In genomic region chr16:1422076-1422475, GRCh38 we compare ENCODE assay signal across 12 cellular contexts. TPM values are rescaled to one million over a fixed set of nuclear protein-coding genes. Genes with fewer than 3 reads are reported as not detected.
DNase-seq lines count a peak whose midpoint lies in the region; ATAC-seq and TF ChIP-seq lines count a peak whose summit lies in the region.
"Had no signal": no experiment of that assay in that cellular context is flagged by ENCODE, and none has a peak within 500 bp of the region (broad histone marks: within the 10 kb centered on the region; RNA-seq: fewer than 3 reads in every experiment).

No MANE protein-coding gene starts in this region.

- BruUV-seq in MCF 10A (replicated peaks; lab: Mats Ljungman, UMichigan): no TSS peak
- no TSS peak for BruUV-seq in mammary epithelial cell (replicated peaks; lab: Mats Ljungman, UMichigan)

- intact Hi-C loops in MCF 10A (cut with micrococcal nuclease): loop anchor here (10.0 kb wide), 2 partner anchors 117 to 283 kb away; partner anchors contain the start of genes MAPK8IP3 and UBE2I
- intact Hi-C loops in mammary epithelial cell (cut with micrococcal nuclease): loop anchor here (5.0 kb wide), 2 partner anchors 55 to 190 kb away; partner anchors contain the start of genes CLCN7, CRAMP1 and IFT140
- intact Hi-C loops in upper lobe of right lung (cut with DNase I): no loop called here
- intact Hi-C loops in ovary (cut with DNase I): loop anchor here in 1 of 4 donors (10.0 kb wide), 1 partner anchor 73 kb away; the partner anchor contains the start of gene TELO2

- dilution Hi-C loops in mammary epithelial cell (cut with HindIII; ENCODE audit: low sequenced_read_pairs): no loop called here

- 68% methylated on average over 8 of the region's 10 CpGs for WGBS in mammary epithelial cell (ENCODE audit: low coverage, missing lambda C conversion rate)
- WGBS in ovary, 3 donors: 87 to 92% (median 87%) methylated on average over 10 of the region's 10 CpGs

- peaks cover 11% of the 10 kb centered on the region for H3K36me3 Mint-ChIP-seq in MCF 10A (ENCODE audit: insufficient read depth, unreplicated experiment)
- H3K36me3 Mint-ChIP-seq in activated naive CD8-positive, alpha-beta T cell treated with anti-CD3 and anti-CD28 coated beads, Interleukin-2, amount 10 ng/mL, durations not matched to agents 7 days and 5 days: peaks cover 1% of the 10 kb centered on the region
- peaks cover 0 to 2% (median 0%) of the 10 kb centered on the region in 3 donors for H3K36me3 Mint-ChIP-seq in naive thymus-derived CD8-positive, alpha-beta T cell

- no peak for ATAC-seq in activated naive CD8-positive, alpha-beta T cell treated with anti-CD3 and anti-CD28 coated beads, Interleukin-2, amount 10 ng/mL, durations not matched to agents 7 days and 5 days (ENCODE audit: low read depth)
- no peak for ATAC-seq in naive thymus-derived CD8-positive, alpha-beta T cell
- ATAC-seq in upper lobe of right lung: no peak

- no peaks in the 10 kb centered on the region for H3K36me3 ChIP-seq in mammary epithelial cell (ENCODE audit: insufficient read depth, low read length)
- no peaks in the 10 kb centered on the region for H3K36me3 ChIP-seq in upper lobe of right lung
- H3K36me3 ChIP-seq in ovary: no peaks in the 10 kb centered on the region

- TF ChIP-seq EP300 in ovary (IDR thresholded peaks at IDR 0.05): no peak

- peaks cover 32% of the 10 kb centered on the region for H3K79me2 ChIP-seq in mammary epithelial cell (ENCODE audit: insufficient read depth, low read length)

- H3K4me3 Mint-ChIP-seq in MCF 10A (ENCODE audit: unreplicated experiment): peak overlapping the region; percentile 86
- H3K4me3 Mint-ChIP-seq in activated naive CD8-positive, alpha-beta T cell treated with anti-CD3 and anti-CD28 coated beads, Interleukin-2, amount 10 ng/mL, durations not matched to agents 7 days and 5 days: peak overlapping the region; percentile 86
- H3K4me3 Mint-ChIP-seq in naive thymus-derived CD8-positive, alpha-beta T cell: peak overlapping the region in 9 of 10 donors; percentile 39 to 91 (median 63)

- H3K4me1 ChIP-seq in mammary epithelial cell (ENCODE audit: insufficient read depth, low read length) (peaks cover 8% of the 10 kb centered on the region), upper lobe of right lung (peaks cover 9% of the 10 kb centered on the region), ovary (ENCODE audit: insufficient read depth) (peaks cover 4% of the 10 kb centered on the region)

- H3K4me2 ChIP-seq in mammary epithelial cell (ENCODE audit: insufficient read depth, low read depth, low read length): no peak overlapping the region

- H3K9me3 ChIP-seq in mammary epithelial cell (replicated peaks; ENCODE audit: insufficient read depth, low read length): no peaks in the 10 kb centered on the region
- no peaks in the 10 kb centered on the region for H3K9me3 ChIP-seq in upper lobe of right lung
- H3K9me3 ChIP-seq in ovary: no peaks in the 10 kb centered on the region

- H3K9me3 Mint-ChIP-seq in MCF 10A (ENCODE audit: unreplicated experiment): no peaks in the 10 kb centered on the region
- no peaks in the 10 kb centered on the region for H3K9me3 Mint-ChIP-seq in activated naive CD8-positive, alpha-beta T cell treated with anti-CD3 and anti-CD28 coated beads, Interleukin-2, amount 10 ng/mL, durations not matched to agents 7 days and 5 days
- H3K9me3 Mint-ChIP-seq in naive thymus-derived CD8-positive, alpha-beta T cell: no peaks in the 10 kb centered on the region

- no peak for TF ChIP-seq POLR2A in ovary (IDR thresholded peaks at IDR 0.05)

- H3K4me3 ChIP-seq in mammary epithelial cell (replicated peaks in 1 of 3; ENCODE audit: insufficient read depth in 1 of 3, low read depth in 2 of 3, low read length in 3 of 3) (no peak overlapping the region), upper lobe of right lung (no peak overlapping the region), ovary (no peak overlapping the region)

- in situ Hi-C loops in mammary epithelial cell (cut with MboI; ENCODE audit: low sequenced_read_pairs in 2 of 2): no loop called here

- DNase-seq in MCF 10A (ENCODE audit: unreplicated experiment) (no peak), mammary epithelial cell (no peak), upper lobe of right lung (no peak), ovary (no peak), T-helper 9 cell (no peak)
- no peak for DNase-seq in activated naive CD8-positive, alpha-beta T cell treated with anti-CD3 and anti-CD28 coated beads, Interleukin-2, amount 10 ng/mL, durations not matched to agents 7 days and 5 days
- DNase-seq in naive thymus-derived CD8-positive, alpha-beta T cell: no peak
- no peak for DNase-seq in stimulated activated CD8-positive, alpha-beta memory T cell treated with anti-CD3 and anti-CD28 coated beads, Interleukin-4, amount 100 ng/mL, for 48 hours
- DNase-seq: islet precursor cell, NCI-H510A treated with DMSO at 0.1 percent for 48 hours had no signal

- no peak overlapping the region for H3K27ac ChIP-seq in mammary epithelial cell (ENCODE audit: insufficient read depth, low read depth, low read length)
- peak overlapping the region; percentile 95 for H3K27ac ChIP-seq in upper lobe of right lung
- peak overlapping the region in 1 of 2 donors; percentile 96 for H3K27ac ChIP-seq in ovary

- no peaks in the 10 kb centered on the region for H4K20me1 ChIP-seq in mammary epithelial cell (ENCODE audit: insufficient read depth, low read length)

- POLR2A ChIA-PET in MCF 10A (lab: Yijun Ruan, JAX): interaction anchor here (0.7 to 2.4 kb wide), 4 partner anchors 15 to 361 kb away, joined by 3 to 13 read pairs (median 6); partner anchors contain the start of genes NUBP2, SPSB3 and TELO2
- POLR2A ChIA-PET in activated naive CD8-positive, alpha-beta T cell treated with anti-CD3 and anti-CD28 coated beads, Interleukin-2, amount 10 ng/mL, durations not matched to agents 7 days and 5 days (lab: Charles Lee): interaction anchor here (1.3 to 2.5 kb wide), 3 partner anchors 11 to 284 kb away, joined by 3 to 18 read pairs (median 14); partner anchors contain the start of gene MAPK8IP3
- POLR2A ChIA-PET in naive thymus-derived CD8-positive, alpha-beta T cell (lab: Charles Lee): interaction anchor here (1.3 to 4.2 kb wide), 6 partner anchors 10 to 347 kb away, joined by 3 to 64 read pairs (median 14); partner anchors contain the start of genes IFT140, PERCC1 and TMEM204

- no peak overlapping the region for H2AFZ ChIP-seq in mammary epithelial cell (ENCODE audit: low read depth, low read length)

- TF ChIP-seq CTCF in MCF 10A (IDR thresholded peaks at IDR 0.05; ENCODE audit: unreplicated experiment): no peak
- TF ChIP-seq CTCF in mammary epithelial cell (conservative IDR thresholded peaks at IDR 0.05 in 1 of 2, IDR thresholded peaks at IDR 0.05 in 1 of 2; ENCODE audit: extremely low read depth in 1 of 2, insufficient read depth in 1 of 2, low read depth in 1 of 2, low read length in 2 of 2): no peak
- no peak for TF ChIP-seq CTCF in upper lobe of right lung (IDR thresholded peaks at IDR 0.05)
- TF ChIP-seq CTCF in ovary (IDR thresholded peaks at IDR 0.05): no peak

- H3K27me3 ChIP-seq in mammary epithelial cell (ENCODE audit: insufficient read depth, low read length) (no peaks in the 10 kb centered on the region), upper lobe of right lung (no peaks in the 10 kb centered on the region), ovary (no peaks in the 10 kb centered on the region)
- H3K27me3 ChIP-seq: SJSA1 had no signal

- H3K9ac ChIP-seq in mammary epithelial cell (ENCODE audit: insufficient read depth, low read length): no peak overlapping the region

- H3K4me1 Mint-ChIP-seq in MCF 10A (ENCODE audit: insufficient read depth, unreplicated experiment): no peaks in the 10 kb centered on the region
- H3K4me1 Mint-ChIP-seq in activated naive CD8-positive, alpha-beta T cell treated with anti-CD3 and anti-CD28 coated beads, Interleukin-2, amount 10 ng/mL, durations not matched to agents 7 days and 5 days: peaks cover 12% of the 10 kb centered on the region
- peaks cover 1 to 29% (median 19%) of the 10 kb centered on the region in 4 donors for H3K4me1 Mint-ChIP-seq in naive thymus-derived CD8-positive, alpha-beta T cell

- CTCF ChIA-PET in MCF 10A (lab: Yijun Ruan, JAX): interaction anchor here (0.6 kb wide), 1 partner anchor 246 kb away, joined by 3 read pairs; no protein-coding TSS in a partner anchor
- CTCF ChIA-PET in mammary epithelial cell (lab: Charles Lee; ENCODE audit: low non-redundant PET): no interaction called here

- H3K27ac Mint-ChIP-seq in MCF 10A (ENCODE audit: low read depth, unreplicated experiment): no peak overlapping the region
- H3K27ac Mint-ChIP-seq in activated naive CD8-positive, alpha-beta T cell treated with anti-CD3 and anti-CD28 coated beads, Interleukin-2, amount 10 ng/mL, durations not matched to agents 7 days and 5 days: peak overlapping the region; percentile 98
- peak overlapping the region; percentile 93 to 99 (median 97) for H3K27ac Mint-ChIP-seq in naive thymus-derived CD8-positive, alpha-beta T cell

- no peaks in the 10 kb centered on the region for H3K27me3 Mint-ChIP-seq in MCF 10A (ENCODE audit: insufficient read depth, unreplicated experiment)
- H3K27me3 Mint-ChIP-seq in activated naive CD8-positive, alpha-beta T cell treated with anti-CD3 and anti-CD28 coated beads, Interleukin-2, amount 10 ng/mL, durations not matched to agents 7 days and 5 days: no peaks in the 10 kb centered on the region
- H3K27me3 Mint-ChIP-seq in naive thymus-derived CD8-positive, alpha-beta T cell: no peaks in the 10 kb centered on the region

RNA-seq across cellular contexts. Expression of gene UQCC4, which starts 1.5 kb away (rescaled TPM):
- total RNA-seq in MCF 10A (2022) (19.1 and 21.4 TPM in 2 replicates), mammary epithelial cell (10 to 100 TPM; 11.3 to 17.8 TPM), upper lobe of right lung (9.1 TPM), ovary (10 to 100 TPM; 10.1 to 18.6 (median 15.8) TPM)
- polyA plus RNA-seq in mammary epithelial cell (27.3 TPM), ovary (10 to 100 TPM in 1 of 2 donors, 1 to 10 TPM in 1; 4.0 to 17.5 TPM)
- 3.8 TPM for polyA minus RNA-seq in mammary epithelial cell
- total RNA-seq in activated naive CD8-positive, alpha-beta T cell treated with anti-CD3 and anti-CD28 coated beads, Interleukin-2, amount 10 ng/mL, durations not matched to agents 7 days and 5 days: 10 to 100 TPM; 14.0 to 15.0 TPM
- 10 to 100 TPM; 10.6 to 10.8 TPM for total RNA-seq in naive thymus-derived CD8-positive, alpha-beta T cell
- polyA plus RNA-seq in naive thymus-derived CD8-positive, alpha-beta T cell: 10 to 100 TPM; 29.9 to 38.6 (median 37.6) TPM

RNA-seq across cellular contexts. Expression of gene UNKL, which starts 7.6 kb away (rescaled TPM):
- total RNA-seq in MCF 10A (2022) (12.3 and 13.4 TPM in 2 replicates), mammary epithelial cell (10 to 100 TPM in 1 of 2 donors, 1 to 10 TPM in 1; 7.0 to 10.3 TPM), upper lobe of right lung (19.9 TPM), ovary (10 to 100 TPM; 13.3 to 39.8 (median 32.5) TPM)
- polyA plus RNA-seq in mammary epithelial cell (11.2 TPM), ovary (10 to 100 TPM in 1 of 2 donors, 1 to 10 TPM in 1; 7.0 to 44.8 TPM)
- polyA minus RNA-seq in mammary epithelial cell: 1.3 TPM
- 10 to 100 TPM; 60.4 to 68.7 TPM for total RNA-seq in activated naive CD8-positive, alpha-beta T cell treated with anti-CD3 and anti-CD28 coated beads, Interleukin-2, amount 10 ng/mL, durations not matched to agents 7 days and 5 days
- 100 to 1,000 TPM; 125 to 151 TPM for total RNA-seq in naive thymus-derived CD8-positive, alpha-beta T cell
- polyA plus RNA-seq in naive thymus-derived CD8-positive, alpha-beta T cell: 10 to 100 TPM in 1 of 3 donors, 1 to 10 TPM in 2; 8.3 to 11.0 (median 8.8) TPM

RNA-seq across cellular contexts. Expression of gene PERCC1, which starts 8.8 kb away (rescaled TPM):
- total RNA-seq in MCF 10A (2022): not detected in 2 replicates
- total RNA-seq in mammary epithelial cell: under 1 TPM in 1 of 2 donors, not detected in 1; 0.33 TPM
- not detected for polyA plus RNA-seq in mammary epithelial cell
- not detected for polyA minus RNA-seq in mammary epithelial cell
- 1 to 10 TPM in 1 of 2 experiments, under 1 TPM in 1; 0.57 to 1.2 TPM for total RNA-seq in activated naive CD8-positive, alpha-beta T cell treated with anti-CD3 and anti-CD28 coated beads, Interleukin-2, amount 10 ng/mL, durations not matched to agents 7 days and 5 days
- 1 to 10 TPM; 2.3 to 2.7 TPM for total RNA-seq in naive thymus-derived CD8-positive, alpha-beta T cell
- under 1 TPM in 1 of 3 donors, not detected in 2; 0.19 TPM for polyA plus RNA-seq in naive thymus-derived CD8-positive, alpha-beta T cell
- total RNA-seq in upper lobe of right lung: not detected
- total RNA-seq in ovary: under 1 TPM in 1 of 7 donors, not detected in 6; 0.62 TPM
- under 1 TPM in 1 of 2 donors, not detected in 1; 0.08 TPM for polyA plus RNA-seq in ovary
- total RNA-seq: SJSA1 had no signal
- polyA plus RNA-seq: BJ had no signal

RNA-seq across cellular contexts. Expression of gene CCDC154, which starts 22.3 kb away (rescaled TPM):
- total RNA-seq in MCF 10A (2022): 0.28 and 1.2 TPM in 2 replicates
- under 1 TPM; 0.17 to 0.45 TPM for total RNA-seq in mammary epithelial cell
- polyA plus RNA-seq in mammary epithelial cell: not detected
- polyA minus RNA-seq in mammary epithelial cell: not detected
- 1 to 10 TPM; 6.1 to 6.5 TPM for total RNA-seq in activated naive CD8-positive, alpha-beta T cell treated with anti-CD3 and anti-CD28 coated beads, Interleukin-2, amount 10 ng/mL, durations not matched to agents 7 days and 5 days
- 10 to 100 TPM; 14.0 to 15.5 TPM for total RNA-seq in naive thymus-derived CD8-positive, alpha-beta T cell
- not detected for polyA plus RNA-seq in naive thymus-derived CD8-positive, alpha-beta T cell
- 4.1 TPM for total RNA-seq in upper lobe of right lung
- total RNA-seq in ovary: 1 to 10 TPM; 1.3 to 3.5 (median 2.0) TPM
- polyA plus RNA-seq in ovary: 1 to 10 TPM in 1 of 2 donors, not detected in 1; 1.1 TPM
- total RNA-seq: SJSA1 had no signal

RNA-seq across cellular contexts. Expression of gene CLCN7, which starts 52.8 kb away (rescaled TPM):
- total RNA-seq in MCF 10A (2022) (60.0 and 69.5 TPM in 2 replicates), mammary epithelial cell (10 to 100 TPM; 52.9 to 66.2 TPM), upper lobe of right lung (138 TPM), ovary (10 to 100 TPM; 28.4 to 70.9 (median 62.8) TPM)
- polyA plus RNA-seq in mammary epithelial cell (26.6 TPM), ovary (10 to 100 TPM; 16.3 to 31.0 TPM)
- 32.7 TPM for polyA minus RNA-seq in mammary epithelial cell
- 10 to 100 TPM; 69.7 to 72.2 TPM for total RNA-seq in activated naive CD8-positive, alpha-beta T cell treated with anti-CD3 and anti-CD28 coated beads, Interleukin-2, amount 10 ng/mL, durations not matched to agents 7 days and 5 days
- 100 to 1,000 TPM; 112 to 116 TPM for total RNA-seq in naive thymus-derived CD8-positive, alpha-beta T cell
- polyA plus RNA-seq in naive thymus-derived CD8-positive, alpha-beta T cell: 10 to 100 TPM; 18.7 to 34.7 (median 24.2) TPM
